Comparison of ENCODE assay signal across 1 cellular context in the genomic region with DNA sequence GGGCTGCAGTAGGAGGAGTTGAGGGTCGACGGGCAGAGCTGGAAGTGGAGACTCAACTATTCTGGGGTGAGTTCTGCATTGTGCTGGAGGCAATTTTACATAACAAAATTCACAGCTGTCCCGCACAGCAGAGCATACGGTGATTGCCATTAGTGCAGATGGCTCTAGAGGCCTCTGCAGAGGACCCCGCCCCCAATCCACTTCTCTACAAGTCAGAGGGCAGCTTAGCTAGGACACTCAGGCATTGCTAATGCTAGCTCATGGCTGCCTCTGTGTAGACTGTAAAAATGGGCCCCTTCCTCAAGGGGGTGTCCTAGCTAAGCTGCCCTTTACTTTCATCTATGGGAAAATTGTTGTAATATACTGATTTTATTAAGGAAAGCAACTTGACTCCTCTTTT.
TF ChIP-seq lines count a peak whose summit lies in the region.

No MANE protein-coding gene starts in this region.

TF ChIP-seq in SK-N-SH treated with all-trans-retinoic acid at 6 μM for 48 hours, 23 proteins besides CTCF, POLR2A, EP300 and RAD21 (continued from another document):
- TF ChIP-seq, protein P1, sequence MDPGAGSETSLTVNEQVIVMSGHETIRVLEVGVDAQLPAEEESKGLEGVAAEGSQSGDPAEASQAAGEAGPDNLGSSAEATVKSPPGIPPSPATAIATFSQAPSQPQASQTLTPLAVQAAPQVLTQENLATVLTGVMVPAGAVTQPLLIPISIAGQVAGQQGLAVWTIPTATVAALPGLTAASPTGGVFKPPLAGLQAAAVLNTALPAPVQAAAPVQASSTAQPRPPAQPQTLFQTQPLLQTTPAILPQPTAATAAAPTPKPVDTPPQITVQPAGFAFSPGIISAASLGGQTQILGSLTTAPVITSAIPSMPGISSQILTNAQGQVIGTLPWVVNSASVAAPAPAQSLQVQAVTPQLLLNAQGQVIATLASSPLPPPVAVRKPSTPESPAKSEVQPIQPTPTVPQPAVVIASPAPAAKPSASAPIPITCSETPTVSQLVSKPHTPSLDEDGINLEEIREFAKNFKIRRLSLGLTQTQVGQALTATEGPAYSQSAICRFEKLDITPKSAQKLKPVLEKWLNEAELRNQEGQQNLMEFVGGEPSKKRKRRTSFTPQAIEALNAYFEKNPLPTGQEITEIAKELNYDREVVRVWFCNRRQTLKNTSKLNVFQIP (CRISPR knock-in tag; IDR thresholded peaks at IDR 0.05; ENCODE audit: borderline replicate concordance, low read depth) = no peak
- TF ChIP-seq CSDC2 (CRISPR knock-in tag; IDR thresholded peaks at IDR 0.05) (no peak), GLIS3 (CRISPR knock-in tag; IDR thresholded peaks at IDR 0.05) (no peak), TCF4 (CRISPR knock-in tag; IDR thresholded peaks at IDR 0.05; ENCODE audit: borderline replicate concordance) (no peak), ZFP30 (CRISPR knock-in tag; IDR thresholded peaks at IDR 0.05) (no peak), SNAI2 (CRISPR knock-in tag; IDR thresholded peaks at IDR 0.05) (no peak)
